8 cellular contexts compared by ENCODE assay signal in genomic region chr16:67843343-67843765, GRCh38. TPM values are rescaled to one million over a fixed set of nuclear protein-coding genes. Genes with fewer than 3 reads are reported as not detected.
DNase-seq lines count a peak whose midpoint lies in the region; ATAC-seq, FAIRE-seq and TF ChIP-seq lines count a peak whose summit lies in the region.

No MANE protein-coding gene starts in this region.

- no peak for FAIRE-seq in astrocyte (lab: Jason Lieb, UNC)

- DNase-seq in heart right ventricle (no peak), left cardiac atrium (no peak), astrocyte (ENCODE audit: low read depth) (no peak), lower leg skin (ENCODE audit: low spot score in 2 of 2) (peak in 1 of 2 donors; percentile 86)
- no peak for DNase-seq in activated CD4-positive, CD25-positive, alpha-beta regulatory T cell (lab: John Stamatoyannopoulos, UW)

- peaks cover 59% of the 10 kb centered on the region for H3K79me2 ChIP-seq in astrocyte (ENCODE audit: insufficient read depth, low read length)

- TF ChIP-seq POLR2A in lower leg skin (IDR thresholded peaks at IDR 0.05) = no peak

- H3K27ac Mint-ChIP-seq in astrocyte (ENCODE audit: unreplicated experiment) = peak overlapping the region; percentile 26

- no peaks in the 10 kb centered on the region for H3K9me3 Mint-ChIP-seq in astrocyte (ENCODE audit: unreplicated experiment)

- 7 to 11% methylated on average over 11 of the region's 11 CpGs for WGBS in heart right ventricle, 2 donors
- WGBS in lower leg skin, 2 donors = 8 to 9% methylated on average over 8 to 11 of the region's 11 CpGs
- WGBS in urinary bladder = 3% methylated on average over 11 of the region's 11 CpGs

- H3K4me2 ChIP-seq in astrocyte (ENCODE audit: low read length) = peak overlapping the region; percentile 91

- no peaks in the 10 kb centered on the region for H3K27me3 ChIP-seq in heart right ventricle
- H3K27me3 ChIP-seq in astrocyte (ENCODE audit: insufficient read depth, low read length) = no peaks in the 10 kb centered on the region

- H3K27me3 Mint-ChIP-seq in astrocyte (ENCODE audit: low read depth, unreplicated experiment) = no peaks in the 10 kb centered on the region

- no peaks in the 10 kb centered on the region for H3K9me3 ChIP-seq in heart right ventricle
- H3K9me3 ChIP-seq in astrocyte (ENCODE audit: insufficient read depth, low read depth, low read length) = no peaks in the 10 kb centered on the region

- peaks cover 24% of the 10 kb centered on the region for H4K20me1 ChIP-seq in astrocyte (ENCODE audit: insufficient read depth, low read length)

- no peak for TF ChIP-seq CTCF in heart right ventricle (IDR thresholded peaks at IDR 0.05)
- TF ChIP-seq CTCF in astrocyte (IDR thresholded peaks at IDR 0.05; ENCODE audit: insufficient read depth, low read depth, low read length) = no peak
- TF ChIP-seq CTCF in lower leg skin (IDR thresholded peaks at IDR 0.05) = no peak

- H3K4me3 Mint-ChIP-seq in astrocyte (ENCODE audit: unreplicated experiment) = peak overlapping the region; percentile 88

- no peak for ATAC-seq in heart right ventricle
- no peak for ATAC-seq in left cardiac atrium
- no peak for ATAC-seq in HG03520 (IDR thresholded peaks at IDR 0.05; ENCODE audit: unreplicated experiment)
- ATAC-seq in GM18907 (IDR thresholded peaks at IDR 0.05; ENCODE audit: unreplicated experiment) = no peak

- H3K4me3 ChIP-seq in heart right ventricle = peak overlapping the region; percentile 57 to 96 (median 89)
- H3K4me3 ChIP-seq in astrocyte (ENCODE audit: insufficient read depth, low read depth, low read length) = peak overlapping the region; percentile 89
- H3K4me3 ChIP-seq in lower leg skin (ENCODE audit: low read depth, poor library complexity, severe bottlenecking) = peak overlapping the region; percentile 65
- H3K4me3 ChIP-seq in urinary bladder (ENCODE audit: low read depth, low read length) = peak overlapping the region; percentile 59

- intact Hi-C loops in heart right ventricle (cut with DNase I) (loop anchor here in 5 of 10 donors (2.0 to 10.0 kb wide), 7 partner anchors 29 to 319 kb away; partner anchors contain the start of genes RANBP10 (in 2 of the 5), TSNAXIP1 (in 2 of the 5), CTCF (in 1 of the 5) and EDC4 (in 1 of the 5)), left cardiac atrium (cut with DNase I) (no loop called here), lower leg skin (cut with DNase I; ENCODE audit: low total_unique reads) (no loop called here)

- H3K4me1 Mint-ChIP-seq in astrocyte (ENCODE audit: low read depth, unreplicated experiment) = peaks cover 25% of the 10 kb centered on the region

- no peaks in the 10 kb centered on the region for H3K36me3 ChIP-seq in heart right ventricle
- H3K36me3 ChIP-seq in astrocyte (ENCODE audit: insufficient read depth, low read length) = no peaks in the 10 kb centered on the region
- H3K36me3 ChIP-seq in urinary bladder (ENCODE audit: insufficient read depth) = no peaks in the 10 kb centered on the region

- peak overlapping the region; percentile 96 for H2AFZ ChIP-seq in astrocyte (ENCODE audit: low read depth, low read length)

- peak overlapping the region; percentile 92 for H3K9ac ChIP-seq in astrocyte (ENCODE audit: low read length)

- H3K4me1 ChIP-seq in heart right ventricle = peaks cover 20 to 57% (median 52%) of the 10 kb centered on the region in 9 donors
- peaks cover 45% of the 10 kb centered on the region for H3K4me1 ChIP-seq in astrocyte (ENCODE audit: insufficient read depth, low read length)
- peaks cover 3% of the 10 kb centered on the region for H3K4me1 ChIP-seq in urinary bladder (ENCODE audit: insufficient read depth)

- H3K27ac ChIP-seq in heart right ventricle (peak overlapping the region in 9 of 10 donors; percentile 96 to 100 (median 100)), astrocyte (ENCODE audit: low read depth, low read length) (peak overlapping the region; percentile 98), urinary bladder (ENCODE audit: low read depth) (no peak overlapping the region)

- peaks cover 3% of the 10 kb centered on the region for H3K36me3 Mint-ChIP-seq in astrocyte (ENCODE audit: low read depth, unreplicated experiment)

RNA-seq across cellular contexts. Expression of gene THAP11, which starts 1.2 kb away (rescaled TPM):
- 10 to 100 TPM; 20.6 to 41.3 (median 26.9) TPM for total RNA-seq in heart right ventricle
- polyA plus RNA-seq in heart right ventricle = 10 to 100 TPM in 1 of 2 donors, 1 to 10 TPM in 1; 6.0 to 23.5 TPM
- 10 to 100 TPM; 24.5 to 24.7 TPM for total RNA-seq in left cardiac atrium
- 16.5 and 18.1 TPM in 2 replicates for total RNA-seq in astrocyte
- 100 to 1,000 TPM in 1 of 4 donors, 10 to 100 TPM in 3; 61.3 to 102 (median 75.9) TPM for total RNA-seq in lower leg skin
- 27.2 TPM for total RNA-seq in urinary bladder
- polyA plus RNA-seq in urinary bladder = 42.2 TPM

RNA-seq across cellular contexts. Expression of gene NUTF2, which starts 3.4 kb away (rescaled TPM):
- total RNA-seq in heart right ventricle = 100 to 1,000 TPM in 1 of 10 donors, 10 to 100 TPM in 9; 73.9 to 105 (median 80.5) TPM
- 100 to 1,000 TPM; 186 to 214 TPM for polyA plus RNA-seq in heart right ventricle
- total RNA-seq in left cardiac atrium = 10 to 100 TPM; 59.8 to 73.9 TPM
- total RNA-seq in astrocyte = 214 and 224 TPM in 2 replicates
- total RNA-seq in lower leg skin = 100 to 1,000 TPM in 3 of 4 donors, 10 to 100 TPM in 1; 88.5 to 136 (median 109) TPM
- total RNA-seq in urinary bladder = 70.6 TPM
- 117 TPM for polyA plus RNA-seq in urinary bladder

RNA-seq across cellular contexts. Expression of gene CENPT, which starts 4.1 kb away (rescaled TPM):
- total RNA-seq in heart right ventricle = 10 to 100 TPM; 16.1 to 27.1 (median 19.1) TPM
- 10 to 100 TPM; 31.1 to 63.3 TPM for polyA plus RNA-seq in heart right ventricle
- total RNA-seq in left cardiac atrium = 10 to 100 TPM; 22.1 to 22.2 TPM
- 67.3 and 79.3 TPM in 2 replicates for total RNA-seq in astrocyte
- total RNA-seq in lower leg skin = 100 to 1,000 TPM in 3 of 4 donors, 10 to 100 TPM in 1; 77.6 to 205 (median 106) TPM
- 16.5 TPM for total RNA-seq in urinary bladder
- 49.4 TPM for polyA plus RNA-seq in urinary bladder

RNA-seq across cellular contexts. Expression of gene EDC4, which starts 29.5 kb away (rescaled TPM):
- 10 to 100 TPM; 25.8 to 41.6 (median 31.3) TPM for total RNA-seq in heart right ventricle
- 10 to 100 TPM; 30.2 to 46.8 TPM for polyA plus RNA-seq in heart right ventricle
- 10 to 100 TPM; 23.3 to 31.5 TPM for total RNA-seq in left cardiac atrium
- 61.5 and 64.8 TPM in 2 replicates for total RNA-seq in astrocyte
- total RNA-seq in lower leg skin = 10 to 100 TPM; 38.6 to 86.5 (median 56.7) TPM
- 31.8 TPM for total RNA-seq in urinary bladder
- polyA plus RNA-seq in urinary bladder = 43.2 TPM

RNA-seq across cellular contexts. Expression of gene TSNAXIP1, which starts 36.7 kb away (rescaled TPM):
- total RNA-seq in heart right ventricle (1 to 10 TPM in 1 of 10 donors, under 1 TPM in 9; 0.15 to 1.1 (median 0.48) TPM), left cardiac atrium (under 1 TPM; 0.55 to 0.74 TPM), astrocyte (1.3 and 1.5 TPM in 2 replicates), lower leg skin (under 1 TPM in 3 of 4 donors, not detected in 1; 0.15 to 0.75 (median 0.15) TPM), urinary bladder (1.2 TPM)
- polyA plus RNA-seq in heart right ventricle (1 to 10 TPM in 1 of 2 donors, under 1 TPM in 1; 0.74 to 1.2 TPM), urinary bladder (2.0 TPM)
